ENCODE assay signal across 15 cellular contexts in the genomic region with DNA sequence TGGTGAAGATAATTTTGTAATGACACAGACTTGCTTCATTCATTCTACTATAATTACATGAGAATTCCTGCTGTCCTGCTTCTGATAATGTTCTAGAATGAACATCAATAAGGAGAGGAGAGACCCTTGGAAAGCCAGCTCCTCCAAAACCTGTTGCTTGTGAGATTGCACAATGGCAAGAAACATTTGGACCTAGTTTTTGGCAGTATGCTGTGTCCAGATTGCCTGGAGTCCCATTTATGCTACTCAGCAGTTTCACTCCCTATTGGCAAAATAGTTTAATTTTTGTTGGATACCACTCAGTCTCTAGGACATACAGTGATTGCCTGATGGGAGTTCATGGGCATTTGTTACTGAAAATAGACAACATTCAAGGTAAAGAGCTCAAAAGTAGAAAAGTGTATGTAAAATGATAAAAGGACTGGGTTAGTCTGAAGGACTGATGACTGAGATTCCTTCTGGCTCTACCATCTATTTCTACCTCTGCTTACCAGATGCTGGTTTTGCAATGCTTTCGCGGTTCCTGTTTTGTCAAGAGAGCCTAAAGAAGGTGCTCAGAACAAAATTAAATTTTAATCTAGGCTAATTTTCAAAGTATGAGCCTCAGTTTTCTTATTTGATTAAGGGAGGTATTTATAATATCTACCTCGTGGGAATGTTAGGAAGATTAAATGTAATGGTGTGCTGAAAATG. TPM values are rescaled to one million over a fixed set of nuclear protein-coding genes. Genes with fewer than 3 reads are reported as not detected.
DNase-seq lines count a peak whose midpoint lies in the region; ATAC-seq and TF ChIP-seq lines count a peak whose summit lies in the region.
"Had no signal": no experiment of that assay in that cellular context is flagged by ENCODE, and none has a peak within 500 bp of the region (broad histone marks: within the 10 kb centered on the region; RNA-seq: fewer than 3 reads in every experiment).

No MANE protein-coding gene starts in this region.

- POLR2A ChIA-PET in activated CD4-positive, alpha-beta memory T cell treated with anti-CD3 and anti-CD28 coated beads, Interleukin-2, amount 10 ng/mL, durations not matched to agents 7 days and 5 days (lab: Charles Lee) = no interaction called here

- no peaks in the 10 kb centered on the region for H3K9me3 Mint-ChIP-seq in activated CD4-positive, alpha-beta memory T cell treated with anti-CD3 and anti-CD28 coated beads, Interleukin-2, amount 10 ng/mL, durations not matched to agents 7 days and 5 days
- H3K9me3 Mint-ChIP-seq in mesothelial cell of epicardium = no peaks in the 10 kb centered on the region
- H3K9me3 Mint-ChIP-seq: activated naive CD4-positive, alpha-beta T cell treated with anti-CD3 and anti-CD28 coated beads, Interleukin-2, amount 50 U/mL, for 72 hours; GM23338 had no signal

- CTCF ChIA-PET in activated CD4-positive, alpha-beta memory T cell treated with anti-CD3 and anti-CD28 coated beads, Interleukin-2, amount 10 ng/mL, durations not matched to agents 7 days and 5 days (lab: Charles Lee) = no interaction called here

- H3K27ac Mint-ChIP-seq in activated CD4-positive, alpha-beta memory T cell treated with anti-CD3 and anti-CD28 coated beads, Interleukin-2, amount 10 ng/mL, durations not matched to agents 7 days and 5 days = no peak overlapping the region
- no peak overlapping the region for H3K27ac Mint-ChIP-seq in mesothelial cell of epicardium
- H3K27ac Mint-ChIP-seq: activated CD8-positive, alpha-beta memory T cell treated with anti-CD3 and anti-CD28 coated beads, Interleukin-2, amount 10 ng/mL, durations not matched to agents 7 days and 5 days; activated naive CD4-positive, alpha-beta T cell treated with anti-CD3 and anti-CD28 coated beads, Interleukin-2, amount 50 U/mL, for 72 hours; GM23338 had no signal

- peak; percentile 39 for DNase-seq in GM13977 (ENCODE audit: low spot score)
- peak; percentile 47 for DNase-seq in RPMI8226
- no peak for DNase-seq in activated CD4-positive, alpha-beta memory T cell treated with anti-CD3 and anti-CD28 coated beads, Interleukin-2, amount 10 ng/mL, durations not matched to agents 7 days and 5 days
- no peak for DNase-seq in GM10266 (ENCODE audit: extremely low spot score)
- DNase-seq in mesothelial cell of epicardium (ENCODE audit: low spot score in 2 of 2, unreplicated experiment in 2 of 2) = no peak
- DNase-seq: activated CD8-positive, alpha-beta memory T cell treated with anti-CD3 and anti-CD28 coated beads, Interleukin-2, amount 10 ng/mL, durations not matched to agents 7 days and 5 days; central memory CD4-positive, alpha-beta T cell; NCI-H187 treated with DMSO at 0.1 percent for 48 hours; stimulated activated CD4-positive, alpha-beta T cell treated with anti-CD3 and anti-CD28 coated beads, Interleukin-2, amount 100 ng/mL, for 48 hours; stimulated activated naive CD4-positive, alpha-beta T cell treated with Interleukin-2 at 50 U/mL for 16 hours had no signal

- ATAC-seq in GM19467 (IDR thresholded peaks at IDR 0.05; ENCODE audit: unreplicated experiment) (peak; percentile 73), HG03097 (IDR thresholded peaks at IDR 0.05; ENCODE audit: low FRiP score, unreplicated experiment) (peak; percentile 68), GM18520 (IDR thresholded peaks at IDR 0.05; ENCODE audit: unreplicated experiment) (no peak)
- ATAC-seq: activated CD8-positive, alpha-beta memory T cell treated with anti-CD3 and anti-CD28 coated beads, Interleukin-2, amount 10 ng/mL, durations not matched to agents 7 days and 5 days; activated naive CD4-positive, alpha-beta T cell treated with anti-CD3 and anti-CD28 coated beads, Interleukin-2, amount 50 U/mL, for 72 hours; GM23338 had no signal

- TF ChIP-seq CTCF in GM13977 (IDR thresholded peaks at IDR 0.05; ENCODE audit: extremely low read depth, insufficient read depth, missing control alignments) (no peak), GM10266 (IDR thresholded peaks at IDR 0.05; ENCODE audit: control insufficient read depth, insufficient read depth, low read depth, missing control alignments) (no peak), mesothelial cell of epicardium (IDR thresholded peaks at IDR 0.05; ENCODE audit: unreplicated experiment) (no peak)

- H3K4me3 Mint-ChIP-seq in activated CD4-positive, alpha-beta memory T cell treated with anti-CD3 and anti-CD28 coated beads, Interleukin-2, amount 10 ng/mL, durations not matched to agents 7 days and 5 days = no peak overlapping the region
- no peak overlapping the region for H3K4me3 Mint-ChIP-seq in mesothelial cell of epicardium
- H3K4me3 Mint-ChIP-seq: activated CD8-positive, alpha-beta memory T cell treated with anti-CD3 and anti-CD28 coated beads, Interleukin-2, amount 10 ng/mL, durations not matched to agents 7 days and 5 days; GM23338 had no signal

- in situ Hi-C loops in GM13977 (cut with MboI; ENCODE audit: low pct_unique_long_range_greater_than_20kb, low sequenced_read_pairs, unreplicated experiment) = no loop called here

- H3K4me1 Mint-ChIP-seq in activated CD4-positive, alpha-beta memory T cell treated with anti-CD3 and anti-CD28 coated beads, Interleukin-2, amount 10 ng/mL, durations not matched to agents 7 days and 5 days = no peaks in the 10 kb centered on the region
- no peaks in the 10 kb centered on the region for H3K4me1 Mint-ChIP-seq in mesothelial cell of epicardium
- H3K4me1 Mint-ChIP-seq: activated CD8-positive, alpha-beta memory T cell treated with anti-CD3 and anti-CD28 coated beads, Interleukin-2, amount 10 ng/mL, durations not matched to agents 7 days and 5 days; GM23338 had no signal

- no peaks in the 10 kb centered on the region for H3K36me3 Mint-ChIP-seq in activated CD4-positive, alpha-beta memory T cell treated with anti-CD3 and anti-CD28 coated beads, Interleukin-2, amount 10 ng/mL, durations not matched to agents 7 days and 5 days (ENCODE audit: low read depth)
- no peaks in the 10 kb centered on the region for H3K36me3 Mint-ChIP-seq in mesothelial cell of epicardium
- H3K36me3 Mint-ChIP-seq: activated CD8-positive, alpha-beta memory T cell treated with anti-CD3 and anti-CD28 coated beads, Interleukin-2, amount 10 ng/mL, durations not matched to agents 7 days and 5 days; activated naive CD4-positive, alpha-beta T cell treated with anti-CD3 and anti-CD28 coated beads, Interleukin-2, amount 50 U/mL, for 72 hours had no signal

- H3K27me3 Mint-ChIP-seq in activated CD4-positive, alpha-beta memory T cell treated with anti-CD3 and anti-CD28 coated beads, Interleukin-2, amount 10 ng/mL, durations not matched to agents 7 days and 5 days = peaks cover 5% of the 10 kb centered on the region
- peaks cover 11% of the 10 kb centered on the region for H3K27me3 Mint-ChIP-seq in mesothelial cell of epicardium (ENCODE audit: low read depth)

RNA-seq across cellular contexts. Expression of gene ACTR3B, which starts 8.0 kb away (rescaled TPM):
- total RNA-seq in activated CD4-positive, alpha-beta memory T cell treated with anti-CD3 and anti-CD28 coated beads, Interleukin-2, amount 10 ng/mL, durations not matched to agents 7 days and 5 days = 1 to 10 TPM; 3.1 to 4.7 TPM
- 12.7 to 14.7 TPM (median 13.7 TPM) in 3 replicates for total RNA-seq in mesothelial cell of epicardium

Comparison
In these comparisons a context has a peak if more than half of its experiments do, and no peak if none do; other contexts are left out.
1. DNase-seq: peak in GM13977 (single experiment) and RPMI8226 (single experiment); none in activated CD4-positive, alpha-beta memory T cell treated with anti-CD3 and anti-CD28 coated beads, Interleukin-2, amount 10 ng/mL, durations not matched to agents 7 days and 5 days (single experiment), GM10266 (single experiment) and mesothelial cell of epicardium (0 of 2).